In genomic region chr2:231330311-231330710, GRCh38 we compare ENCODE assay signal across 26 cellular contexts.
"Had no signal": no experiment of that assay in that cellular context is flagged by ENCODE, and none has a peak within 500 bp of the region (broad histone marks: within the 10 kb centered on the region; RNA-seq: fewer than 3 reads in every experiment).

No MANE protein-coding gene starts in this region.

- H3K4me3 ChIP-seq: colonic mucosa, esophagus squamous epithelium, gastrocnemius medialis, heart right ventricle, left lung, lower lobe of right lung had no signal

- H3K27ac ChIP-seq: colonic mucosa, epithelial cell of prostate, esophagus squamous epithelium, gastrocnemius medialis, heart right ventricle, left lung, lower lobe of right lung had no signal

- DNase-seq: cerebellar nuclear complex; colonic mucosa; cortex of kidney; effector CD8-positive, alpha-beta T cell; effector memory CD8-positive, alpha-beta T cell; erythroblast; esophagus squamous epithelium; foreskin fibroblast; foreskin melanocyte; gastrocnemius medialis; glutamatergic neuron; heart right ventricle; hippocampal formation; immature natural killer cell; islet precursor cell; left cardiac atrium; left lung; left ventricle myocardium superior; lower lobe of right lung; mesenchymal stem cell; midbrain had no signal

- H3K4me1 Mint-ChIP-seq: immature natural killer cell had no signal

- H3K9me3 ChIP-seq: colonic mucosa, esophagus squamous epithelium, gastrocnemius medialis, heart right ventricle, left lung, lower lobe of right lung had no signal

- FAIRE-seq: endometrium had no signal

- H3K9me3 Mint-ChIP-seq: dendritic cell treated with granulocyte-macrophage colony-stimulating factor and Interleukin-4, amounts not matched to agents 40 ng/mL and 50 ng/mL, for 4 days; effector memory CD8-positive, alpha-beta T cell; endodermal cell; immature natural killer cell had no signal

- H3K36me3 Mint-ChIP-seq: immature natural killer cell had no signal

- H3K4me1 ChIP-seq: colonic mucosa, esophagus squamous epithelium, gastrocnemius medialis, heart right ventricle, left lung, lower lobe of right lung had no signal

- H3K27ac Mint-ChIP-seq: effector memory CD8-positive, alpha-beta T cell; endodermal cell; immature natural killer cell had no signal

- ATAC-seq: effector memory CD8-positive, alpha-beta T cell; esophagus mucosa; gastrocnemius medialis; heart right ventricle; left cardiac atrium; left lung; left ventricle myocardium superior; lower lobe of right lung had no signal

- H3K4me3 Mint-ChIP-seq: dendritic cell treated with granulocyte-macrophage colony-stimulating factor and Interleukin-4, amounts not matched to agents 40 ng/mL and 50 ng/mL, for 4 days; effector memory CD8-positive, alpha-beta T cell; endodermal cell; immature natural killer cell had no signal

- H3K36me3 ChIP-seq: colonic mucosa, gastrocnemius medialis, heart right ventricle had no signal
